ENCODE assay signal across 18 cellular contexts in the genomic region with DNA sequence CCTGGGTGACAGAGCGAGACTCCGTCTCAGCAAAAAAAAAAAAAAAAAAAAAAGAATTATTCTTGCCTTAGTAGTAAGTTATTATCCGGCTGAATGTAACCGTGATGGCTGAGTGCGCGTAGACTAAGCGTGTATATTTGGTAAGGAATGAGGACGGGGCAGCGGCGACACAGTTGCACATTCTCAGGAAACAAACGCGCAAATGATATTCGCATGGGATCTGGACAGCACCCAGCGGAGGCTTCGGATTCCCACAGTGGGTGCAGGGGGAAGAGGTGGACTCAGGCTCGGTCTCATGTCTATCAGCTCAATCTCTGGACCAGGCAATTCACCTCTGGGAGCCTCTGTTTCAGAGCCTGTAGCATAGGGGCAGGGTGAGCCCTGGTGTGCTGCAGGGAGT. TPM values are rescaled to one million over a fixed set of nuclear protein-coding genes. Genes with fewer than 3 reads are reported as not detected.
DNase-seq lines count a peak whose midpoint lies in the region; TF ChIP-seq lines count a peak whose summit lies in the region.
"Had no signal": no experiment of that assay in that cellular context is flagged by ENCODE, and none has a peak within 500 bp of the region (broad histone marks: within the 10 kb centered on the region; RNA-seq: fewer than 3 reads in every experiment).

No MANE protein-coding gene starts in this region.

- H3K27me3 ChIP-seq in breast epithelium (no peaks in the 10 kb centered on the region), mammary epithelial cell (ENCODE audit: insufficient read depth, low read length) (no peaks in the 10 kb centered on the region), NT2/D1 (ENCODE audit: insufficient read depth, insufficient read length) (no peaks in the 10 kb centered on the region), neuronal stem cell (ENCODE audit: control insufficient read depth in 3 of 3, insufficient read depth in 3 of 3, low read depth in 1 of 3, low read length in 3 of 3) (no peaks in the 10 kb centered on the region), spleen (replicated peaks in 1 of 7) (peaks cover 0 to 3% (median 0%) of the 10 kb centered on the region in 7 donors)

- TF ChIP-seq CTCF in breast epithelium (IDR thresholded peaks at IDR 0.05): no peak
- TF ChIP-seq CTCF in mammary epithelial cell (conservative IDR thresholded peaks at IDR 0.05 in 1 of 2, IDR thresholded peaks at IDR 0.05 in 1 of 2; ENCODE audit: extremely low read depth in 1 of 2, insufficient read depth in 1 of 2, low read depth in 1 of 2, low read length in 2 of 2): no peak
- TF ChIP-seq CTCF in spleen (IDR thresholded peaks at IDR 0.05 in 8 of 11, conservative IDR thresholded peaks at IDR 0.05 in 3 of 11): no peak

- H3K4ac ChIP-seq in neuronal stem cell (ENCODE audit: low read length): no peak overlapping the region

- peak overlapping the region; percentile 4 for H3K18ac ChIP-seq in neuronal stem cell (ENCODE audit: low read length)

- no peak overlapping the region for H4K91ac ChIP-seq in neuronal stem cell (ENCODE audit: low read depth, low read length, poor library complexity)

- H3K79me1 ChIP-seq in neuronal stem cell (ENCODE audit: low read depth, low read length): peaks cover 4% of the 10 kb centered on the region

- no peaks in the 10 kb centered on the region for H3K4me1 ChIP-seq in breast epithelium
- H3K4me1 ChIP-seq in mammary epithelial cell (ENCODE audit: insufficient read depth, low read length): no peaks in the 10 kb centered on the region
- H3K4me1 ChIP-seq in NT2/D1 (ENCODE audit: insufficient read depth, insufficient read length): peaks cover 7% of the 10 kb centered on the region
- H3K4me1 ChIP-seq in neuronal stem cell (ENCODE audit: control insufficient read depth in 2 of 2, insufficient read depth in 1 of 2, low read depth in 1 of 2, low read length in 2 of 2): peaks cover 8% of the 10 kb centered on the region in 2 donors
- H3K4me1 ChIP-seq in spleen: no peaks in the 10 kb centered on the region

- no peaks in the 10 kb centered on the region for H4K20me1 ChIP-seq in mammary epithelial cell (ENCODE audit: insufficient read depth, low read length)

- H2BK120ac ChIP-seq in neuronal stem cell (ENCODE audit: low read depth, low read length): no peak overlapping the region

- intact Hi-C loops in breast epithelium (cut with DNase I; ENCODE audit: low total_unique reads): no loop called here
- intact Hi-C loops in mammary epithelial cell (cut with micrococcal nuclease): no loop called here
- intact Hi-C loops in spleen (cut with DNase I; ENCODE audit: low total_unique reads): no loop called here

- CTCF ChIA-PET in mammary epithelial cell (lab: Charles Lee; ENCODE audit: low non-redundant PET): no interaction called here

- no peaks in the 10 kb centered on the region for H3K79me2 ChIP-seq in mammary epithelial cell (ENCODE audit: insufficient read depth, low read length)

- no peak overlapping the region for H4K8ac ChIP-seq in neuronal stem cell (ENCODE audit: low read depth, low read length)

- no peak overlapping the region for H2AFZ ChIP-seq in mammary epithelial cell (ENCODE audit: low read depth, low read length)
- no peak overlapping the region for H2AFZ ChIP-seq in neuronal stem cell (ENCODE audit: low read length)
- H2AFZ ChIP-seq: GM23338 had no signal

- DNase-seq in breast epithelium (ENCODE audit: low spot score in 2 of 2) (no peak), mammary epithelial cell (no peak), NT2/D1 (ENCODE audit: low read depth, low spot score) (no peak), neuronal stem cell (ENCODE audit: low spot score) (no peak), spleen (peak; percentile 37), inferior parietal cortex (ENCODE audit: extremely low spot score) (no peak), NOMO-1 treated with DMSO at 0.1 percent for 48 hours (lab: John Stamatoyannopoulos, UW; ENCODE audit: unreplicated experiment) (no peak)
- DNase-seq: C1 segment of cervical spinal cord; Calu3; CD4-positive, alpha-beta memory T cell; COR-L47; DMS53; DMS79 treated with DMSO at 0.1 percent for 48 hours; GF-D8; H9 had no signal

- H2AK5ac ChIP-seq in neuronal stem cell (ENCODE audit: low read depth, low read length): no peak overlapping the region

- in situ Hi-C loops in mammary epithelial cell (cut with MboI; ENCODE audit: low sequenced_read_pairs in 2 of 2): no loop called here

- H3K9me3 ChIP-seq in breast epithelium: no peaks in the 10 kb centered on the region
- peaks cover 13% of the 10 kb centered on the region for H3K9me3 ChIP-seq in mammary epithelial cell (replicated peaks; ENCODE audit: insufficient read depth, low read length)
- H3K9me3 ChIP-seq in NT2/D1 (ENCODE audit: insufficient read depth, low read length): no peaks in the 10 kb centered on the region
- no peaks in the 10 kb centered on the region for H3K9me3 ChIP-seq in neuronal stem cell (replicated peaks in 1 of 2; ENCODE audit: control insufficient read depth in 2 of 2, insufficient read depth in 1 of 2, low read depth in 1 of 2, low read length in 2 of 2)
- no peaks in the 10 kb centered on the region for H3K9me3 ChIP-seq in spleen

- 96% methylated on average over 15 of the region's 16 CpGs for WGBS in mammary epithelial cell (ENCODE audit: low coverage, missing lambda C conversion rate)
- no CpG with 5 or more reads among the region's 16 CpGs for WGBS in neuronal stem cell (ENCODE audit: extremely low coverage in 2 of 2, insufficient read length in 2 of 2, insufficient replicate concordance in 1 of 2), 2 donors
- WGBS in spleen, 5 donors: 91 to 97% (median 94%) methylated on average over 16 of the region's 16 CpGs

- H3K4me3 ChIP-seq in breast epithelium (no peak overlapping the region), mammary epithelial cell (replicated peaks in 1 of 3; ENCODE audit: insufficient read depth in 1 of 3, low read depth in 2 of 3, low read length in 3 of 3) (no peak overlapping the region), NT2/D1 (ENCODE audit: insufficient read length, low read depth) (no peak overlapping the region), neuronal stem cell (ENCODE audit: low read length in 2 of 2) (no peak overlapping the region), spleen (no peak overlapping the region)
- H3K4me3 ChIP-seq: GM23338 had no signal

- H3K14ac ChIP-seq in neuronal stem cell (ENCODE audit: low read length): no peak overlapping the region

- no peak overlapping the region for H2BK15ac ChIP-seq in neuronal stem cell (ENCODE audit: low read length)

- dilution Hi-C loops in mammary epithelial cell (cut with HindIII; ENCODE audit: low sequenced_read_pairs): no loop called here

- no peak overlapping the region for H3K9ac ChIP-seq in mammary epithelial cell (ENCODE audit: insufficient read depth, low read length)
- peak overlapping the region; percentile 18 for H3K9ac ChIP-seq in NT2/D1 (ENCODE audit: insufficient read length, low read depth)
- no peak overlapping the region for H3K9ac ChIP-seq in neuronal stem cell (ENCODE audit: low read depth, low read length, poor library complexity)

- H3K27ac ChIP-seq in breast epithelium: peak overlapping the region; percentile 72 to 85
- no peak overlapping the region for H3K27ac ChIP-seq in mammary epithelial cell (ENCODE audit: insufficient read depth, low read depth, low read length)
- H3K27ac ChIP-seq in neuronal stem cell (replicated peaks; ENCODE audit: low read length): no peak overlapping the region
- no peak overlapping the region for H3K27ac ChIP-seq in spleen

- no peak overlapping the region for H3K4me2 ChIP-seq in mammary epithelial cell (ENCODE audit: insufficient read depth, low read depth, low read length)
- H3K4me2 ChIP-seq in neuronal stem cell (ENCODE audit: insufficient read depth, low read length, poor library complexity, severe bottlenecking): no peak overlapping the region
- H3K4me2 ChIP-seq: GM23338 had no signal

- H3K23ac ChIP-seq in neuronal stem cell (ENCODE audit: low read depth, low read length, poor library complexity): no peak overlapping the region

- TF ChIP-seq POLR2A in breast epithelium (IDR thresholded peaks at IDR 0.05) (no peak), spleen (IDR thresholded peaks at IDR 0.05) (no peak)

- no peak overlapping the region for H2BK12ac ChIP-seq in neuronal stem cell (ENCODE audit: low read length)

- H3K36me3 ChIP-seq in breast epithelium (no peaks in the 10 kb centered on the region), mammary epithelial cell (ENCODE audit: insufficient read depth, low read length) (no peaks in the 10 kb centered on the region), NT2/D1 (ENCODE audit: insufficient read depth, insufficient read length, low read length) (peaks cover 28% of the 10 kb centered on the region), neuronal stem cell (replicated peaks in 1 of 2; ENCODE audit: control insufficient read depth in 2 of 2, insufficient read depth in 2 of 2, low read length in 2 of 2) (peaks cover 3 to 15% of the 10 kb centered on the region in 2 donors), spleen (no peaks in the 10 kb centered on the region)

- H2BK5ac ChIP-seq in neuronal stem cell (ENCODE audit: low read length): no peak overlapping the region

- BruUV-seq in mammary epithelial cell (replicated peaks; lab: Mats Ljungman, UMichigan): no TSS peak

RNA-seq across cellular contexts. Expression of a gene that starts 29.1 kb away (rescaled TPM):
- total RNA-seq in breast epithelium (under 1 TPM; 0.15 to 0.48 (median 0.33) TPM), mammary epithelial cell (under 1 TPM in 1 of 2 donors, not detected in 1; under 0.01 TPM), spleen (under 1 TPM in 3 of 7 donors, not detected in 4; 0.15 to 0.34 (median 0.26) TPM)
- polyA plus RNA-seq in mammary epithelial cell (not detected), spleen (not detected)
- not detected for polyA minus RNA-seq in mammary epithelial cell
- polyA plus RNA-seq in neuronal stem cell (2013, experiment 1 of 2): not detected
- 0.01 TPM for polyA plus RNA-seq in neuronal stem cell (2013, experiment 2 of 2)
- total RNA-seq: A172; CD4-positive, alpha-beta memory T cell; Daoy had no signal
- polyA plus RNA-seq: CD4-positive, alpha-beta memory T cell had no signal

RNA-seq across cellular contexts. Expression of a gene that starts 50.8 kb away (rescaled TPM):
- total RNA-seq in breast epithelium: 1 to 10 TPM; 4.4 to 8.5 (median 5.9) TPM
- under 1 TPM; 0.17 to 0.28 TPM for total RNA-seq in mammary epithelial cell
- 0.17 TPM for polyA plus RNA-seq in mammary epithelial cell
- not detected for polyA minus RNA-seq in mammary epithelial cell
- 6.1 TPM for polyA plus RNA-seq in neuronal stem cell (2013, experiment 1 of 2)
- 6.0 TPM for polyA plus RNA-seq in neuronal stem cell (2013, experiment 2 of 2)
- total RNA-seq in spleen: 1 to 10 TPM in 6 of 7 donors, under 1 TPM in 1; 0.74 to 2.8 (median 1.7) TPM
- polyA plus RNA-seq in spleen: under 1 TPM; 0.24 to 0.93 (median 0.63) TPM
- total RNA-seq: CD4-positive, alpha-beta memory T cell had no signal
- polyA plus RNA-seq: CD4-positive, alpha-beta memory T cell had no signal

RNA-seq across cellular contexts. Expression of a gene that starts 57.3 kb away (rescaled TPM):
- 10 to 100 TPM; 20.0 to 25.9 (median 23.3) TPM for total RNA-seq in breast epithelium
- 10 to 100 TPM; 35.5 to 41.5 TPM for total RNA-seq in mammary epithelial cell
- polyA plus RNA-seq in mammary epithelial cell: 14.3 TPM
- polyA minus RNA-seq in mammary epithelial cell: 3.3 TPM
- 6.0 TPM for polyA plus RNA-seq in neuronal stem cell (2013, experiment 1 of 2)
- polyA plus RNA-seq in neuronal stem cell (2013, experiment 2 of 2): 6.1 TPM
- 10 to 100 TPM; 39.3 to 72.7 (median 62.8) TPM for total RNA-seq in spleen
- 100 to 1,000 TPM in 2 of 3 donors, 10 to 100 TPM in 1; 62.9 to 156 (median 139) TPM for polyA plus RNA-seq in spleen

Comparison
In these comparisons a context has a peak if more than half of its experiments do, and no peak if none do; other contexts are left out.
1. H3K27ac ChIP-seq: peak in breast epithelium (2 of 2); none in mammary epithelial cell (single experiment), neuronal stem cell (single experiment) and spleen (0 of 8).